In the genomic region with DNA sequence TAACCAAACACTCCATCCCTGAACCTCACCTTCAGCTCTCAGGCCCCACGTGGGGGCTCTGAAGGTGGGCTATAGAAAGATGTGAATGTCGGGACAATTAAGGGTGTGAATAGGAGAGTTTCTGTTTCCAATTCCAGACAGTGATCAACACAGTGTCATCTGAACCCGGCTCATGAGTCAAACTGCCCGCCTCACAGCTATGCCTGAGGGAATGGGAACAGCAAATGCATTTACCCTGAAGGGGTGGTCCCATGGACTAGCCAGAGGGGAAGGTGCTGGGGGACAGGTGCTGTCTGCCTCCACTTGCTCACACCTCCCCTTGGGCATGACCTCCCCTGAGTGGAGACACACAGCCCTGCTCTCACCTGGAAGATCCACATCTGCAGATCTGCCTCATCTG, we compare ENCODE assay signal across 22 cellular contexts. TPM values are rescaled to one million over a fixed set of nuclear protein-coding genes. Genes with fewer than 3 reads are reported as not detected.
"Had no signal": no experiment of that assay in that cellular context is flagged by ENCODE, and none has a peak within 500 bp of the region (broad histone marks: within the 10 kb centered on the region; RNA-seq: fewer than 3 reads in every experiment).

No MANE protein-coding gene starts in this region.

- H3K36me3 ChIP-seq: left lung, ovary had no signal

- H3K4me1 Mint-ChIP-seq: central memory CD8-positive, alpha-beta T cell; immature natural killer cell; natural killer cell; neural crest cell; stimulated activated naive B cell treated with anti-CD40 and anti-IgM and Interleukin-4, amounts not matched to agents 10 μg/mL and 1 μg/mL and 100 μg/mL, for 72 hours had no signal

- H3K4me3 ChIP-seq: dorsolateral prefrontal cortex, left lung, ovary had no signal

- H3K27ac Mint-ChIP-seq: immature natural killer cell; natural killer cell; stimulated activated naive B cell treated with anti-CD40 and anti-IgM and Interleukin-4, amounts not matched to agents 10 μg/mL and 1 μg/mL and 100 μg/mL, for 72 hours; type B pancreatic cell had no signal

- H3K27ac ChIP-seq: dorsolateral prefrontal cortex, left lung, ovary had no signal

- H3K4me1 ChIP-seq: left lung had no signal

- ATAC-seq: esophagus mucosa; natural killer cell; stimulated activated naive B cell treated with anti-CD40 and anti-IgM and Interleukin-4, amounts not matched to agents 10 μg/mL and 1 μg/mL and 100 μg/mL, for 72 hours had no signal

- H3K9me3 Mint-ChIP-seq: central memory CD8-positive, alpha-beta T cell; immature natural killer cell; natural killer cell; stimulated activated naive B cell treated with anti-CD40 and anti-IgM and Interleukin-4, amounts not matched to agents 10 μg/mL and 1 μg/mL and 100 μg/mL, for 72 hours; type B pancreatic cell had no signal

- H3K4me3 Mint-ChIP-seq: central memory CD8-positive, alpha-beta T cell; immature natural killer cell; natural killer cell; neural crest cell; stimulated activated naive B cell treated with anti-CD40 and anti-IgM and Interleukin-4, amounts not matched to agents 10 μg/mL and 1 μg/mL and 100 μg/mL, for 72 hours; type B pancreatic cell had no signal

- DNase-seq: cortex of kidney; dorsolateral prefrontal cortex; effector memory CD4-positive, alpha-beta T cell; immature natural killer cell; left lung; mammary epithelial cell; natural killer cell; ovary; right cardiac atrium; stimulated activated CD4-positive, alpha-beta T cell treated with anti-CD3 and anti-CD28 coated beads, Interleukin-15, amount 100 ng/mL, for 24 hours; stimulated activated CD4-positive, alpha-beta T cell treated with anti-CD3 and anti-CD28 coated beads, Interleukin-1b, Interleukin-23, amount 100 ng/mL, for 48 hours; stimulated activated CD4-positive, alpha-beta T cell treated with anti-CD3 and anti-CD28 coated beads, Interleukin-4, amount 100 ng/mL, for 4 hours; stimulated activated naive B cell treated with anti-CD40 and anti-IgM and Interleukin-4, amounts not matched to agents 10 μg/mL and 1 μg/mL and 100 μg/mL, for 72 hours had no signal

- H3K9me3 ChIP-seq: left lung, ovary had no signal

- H3K27me3 ChIP-seq: left lung, ovary had no signal

- H3K36me3 Mint-ChIP-seq: immature natural killer cell; natural killer cell; stimulated activated naive B cell treated with anti-CD40 and anti-IgM and Interleukin-4, amounts not matched to agents 10 μg/mL and 1 μg/mL and 100 μg/mL, for 72 hours; type B pancreatic cell had no signal

RNA-seq across cellular contexts. Expression of a gene that starts 6.3 kb away (rescaled TPM):
- total RNA-seq: dorsolateral prefrontal cortex, esophagus mucosa, fibroblast of lung, frontal cortex, left lung, mammary epithelial cell, mesenteric fat pad, mononuclear cell, natural killer cell, neural crest cell, ovary, posterior vena cava, right cardiac atrium had no signal

RNA-seq across cellular contexts. Expression of a gene that starts 25.8 kb away (rescaled TPM):
- total RNA-seq: esophagus mucosa, fibroblast of lung, left lung, mammary epithelial cell, mesenteric fat pad, mononuclear cell, natural killer cell, posterior vena cava had no signal
